1 cellular context compared by ENCODE assay signal in the genomic region with DNA sequence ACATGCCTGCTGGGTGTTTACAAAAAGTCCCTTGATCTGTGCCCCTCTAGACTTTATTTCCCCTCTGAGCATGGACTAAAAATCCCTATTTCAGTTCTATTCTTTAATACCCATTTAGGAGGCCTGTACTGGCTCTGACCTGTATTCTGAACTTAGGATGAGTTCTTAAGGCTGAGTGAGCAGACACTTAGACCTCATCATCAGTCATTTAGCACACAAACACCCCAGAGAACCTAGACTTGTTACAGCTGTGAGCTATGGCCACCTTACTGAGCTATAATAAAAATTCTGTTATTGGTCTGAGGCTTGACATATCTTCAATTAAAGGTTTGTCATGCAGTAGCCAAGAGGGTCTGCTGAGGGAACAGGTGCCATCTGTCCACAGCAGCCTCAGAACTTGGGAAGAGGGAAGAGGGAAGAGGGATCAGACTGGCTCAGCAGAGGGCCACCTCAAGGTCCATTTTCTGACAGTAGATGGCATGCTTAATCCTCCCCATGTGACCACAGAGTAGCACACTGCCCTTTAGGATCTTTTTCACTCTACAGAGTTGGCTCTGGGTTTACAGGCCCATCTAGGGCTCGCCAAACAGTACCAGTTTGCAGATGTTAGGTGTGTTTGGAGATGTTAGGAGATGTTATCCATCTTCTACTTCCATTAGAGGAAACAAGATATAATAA.
TF ChIP-seq lines count a peak whose summit lies in the region.

No MANE protein-coding gene starts in this region.

TF ChIP-seq in A549, 52 proteins besides CTCF, POLR2A, EP300 and RAD21 (continued from another document):
- TF ChIP-seq CBX2 (IDR thresholded peaks at IDR 0.05; ENCODE audit: borderline replicate concordance, low read depth) = no peak
- TF ChIP-seq RCOR1 (IDR thresholded peaks at IDR 0.05; ENCODE audit: low read depth, low read length) = no peak
- TF ChIP-seq GATA3 (IDR thresholded peaks at IDR 0.05; ENCODE audit: borderline replicate concordance) = no peak
- no peak for TF ChIP-seq KDM5A (IDR thresholded peaks at IDR 0.05)
- TF ChIP-seq CEBPB (IDR thresholded peaks at IDR 0.05) = no peak
